7 cellular contexts compared by ENCODE assay signal in the genomic region with DNA sequence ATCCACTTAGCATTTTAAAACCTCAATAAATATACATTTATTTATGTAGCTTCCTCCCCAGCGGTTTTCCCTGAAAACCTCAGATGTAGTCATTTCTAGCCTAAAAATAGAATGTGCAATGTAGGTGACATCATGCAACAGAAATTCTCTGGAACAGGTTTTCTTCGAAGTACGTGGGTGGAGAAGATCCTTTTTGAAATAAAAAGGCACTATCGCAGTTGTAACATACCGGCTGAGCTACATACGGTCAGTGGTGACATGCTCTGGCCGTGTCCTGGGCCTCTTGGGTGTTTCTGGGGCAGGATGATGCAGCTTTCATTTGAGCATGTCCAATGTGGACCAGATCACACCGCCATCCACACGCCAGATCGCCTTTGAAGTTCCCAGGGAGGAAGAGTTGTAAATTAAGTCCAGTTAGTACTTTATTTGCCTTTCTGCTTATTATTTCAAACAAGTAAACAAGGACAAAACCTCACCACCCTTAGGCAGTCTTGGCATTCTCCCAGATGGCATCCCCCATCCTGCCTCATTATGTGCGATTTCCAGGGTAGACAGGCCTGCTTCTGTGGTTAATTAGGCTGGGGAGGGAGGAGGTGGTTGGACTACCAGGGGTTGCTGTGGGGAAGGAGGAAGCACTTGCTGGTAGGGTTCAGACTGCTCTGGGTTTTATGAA.
A peak's percentile ranks its signal among the peaks of the same experiment; 100 is the strongest.
DNase-seq lines count a peak whose midpoint lies in the region; FAIRE-seq and TF ChIP-seq lines count a peak whose summit lies in the region.

No MANE protein-coding gene starts in this region.

- H3K27ac ChIP-seq in mesodermal cell (ENCODE audit: low read depth, low read length, severe bottlenecking): peak overlapping the region; percentile 71

- H3K36me3 Mint-ChIP-seq in activated T-helper 2 cell treated with anti-CD3 and anti-CD28 coated beads, Interferon-gamma antibody, Interleukin-2, Interleukin-4, amounts not matched to agents 10 μg/mL and 5 μg/mL and 100 μg/mL, durations not matched to agents 14 hours and 24 hours and 36 hours (ENCODE audit: low read depth): peaks cover 60% of the 10 kb centered on the region
- no peaks in the 10 kb centered on the region for H3K36me3 Mint-ChIP-seq in immature natural killer cell

- H3K4me3 ChIP-seq in mesodermal cell (ENCODE audit: extremely low read depth, insufficient read depth, low read length, poor library complexity, severe bottlenecking): no peak overlapping the region

- H3K36me3 ChIP-seq in mesodermal cell (ENCODE audit: control insufficient read depth, insufficient read depth, low read length): no peaks in the 10 kb centered on the region

- TF ChIP-seq POLR2A in GM12892 (IDR thresholded peaks at IDR 0.05; ENCODE audit: low read depth, low read length): no peak

- no peaks in the 10 kb centered on the region for H3K9me3 ChIP-seq in mesodermal cell (ENCODE audit: control insufficient read depth, low read length)

- H3K9me3 Mint-ChIP-seq in activated T-helper 2 cell treated with anti-CD3 and anti-CD28 coated beads, Interferon-gamma antibody, Interleukin-2, Interleukin-4, amounts not matched to agents 10 μg/mL and 5 μg/mL and 100 μg/mL, durations not matched to agents 14 hours and 24 hours and 36 hours: no peaks in the 10 kb centered on the region
- H3K9me3 Mint-ChIP-seq in immature natural killer cell: no peaks in the 10 kb centered on the region

- peaks cover 71% of the 10 kb centered on the region for H3K4me1 Mint-ChIP-seq in activated T-helper 2 cell treated with anti-CD3 and anti-CD28 coated beads, Interferon-gamma antibody, Interleukin-2, Interleukin-4, amounts not matched to agents 10 μg/mL and 5 μg/mL and 100 μg/mL, durations not matched to agents 14 hours and 24 hours and 36 hours (ENCODE audit: low read depth)
- peaks cover 4 to 15% of the 10 kb centered on the region in 2 donors for H3K4me1 Mint-ChIP-seq in immature natural killer cell

- WGBS in mesodermal cell (ENCODE audit: insufficient coverage in 2 of 2), 2 experiments: 89 to 97% methylated on average over 6 of the region's 11 CpGs

- FAIRE-seq in GM12892 (lab: Jason Lieb, UNC): peak; percentile 53

- H3K27ac Mint-ChIP-seq in activated T-helper 2 cell treated with anti-CD3 and anti-CD28 coated beads, Interferon-gamma antibody, Interleukin-2, Interleukin-4, amounts not matched to agents 10 μg/mL and 5 μg/mL and 100 μg/mL, durations not matched to agents 14 hours and 24 hours and 36 hours: peak overlapping the region; percentile 99
- H3K27ac Mint-ChIP-seq in immature natural killer cell: no peak overlapping the region

- H3K4me3 Mint-ChIP-seq in activated T-helper 2 cell treated with anti-CD3 and anti-CD28 coated beads, Interferon-gamma antibody, Interleukin-2, Interleukin-4, amounts not matched to agents 10 μg/mL and 5 μg/mL and 100 μg/mL, durations not matched to agents 14 hours and 24 hours and 36 hours (ENCODE audit: low read depth): peak overlapping the region; percentile 66
- H3K4me3 Mint-ChIP-seq in immature natural killer cell: peak overlapping the region in 1 of 5 donors; percentile 5

- DNase-seq in GM12892 (ENCODE audit: insufficient read length) (no peak), NCI-H1417 treated with DMSO at 0.1 percent for 48 hours (lab: John Stamatoyannopoulos, UW) (peak; percentile 67), OCI-M2 (lab: John Stamatoyannopoulos, UW; ENCODE audit: unreplicated experiment) (no peak), immature natural killer cell (no peak), cerebellar nuclear complex (lab: John Stamatoyannopoulos, UW) (no peak)
- peak; percentile 35 for DNase-seq in activated T-helper 2 cell treated with anti-CD3 and anti-CD28 coated beads, Interferon-gamma antibody, Interleukin-2, Interleukin-4, amounts not matched to agents 10 μg/mL and 5 μg/mL and 100 μg/mL, durations not matched to agents 14 hours and 24 hours and 36 hours (ENCODE audit: low spot score)

- peaks cover 17% of the 10 kb centered on the region for H3K4me1 ChIP-seq in mesodermal cell (ENCODE audit: control insufficient read depth, insufficient read depth, low read length, poor library complexity, severe bottlenecking)

- intact Hi-C loops in activated T-helper 2 cell treated with anti-CD3 and anti-CD28 coated beads, Interferon-gamma antibody, Interleukin-2, Interleukin-4, amounts not matched to agents 10 μg/mL and 5 μg/mL and 100 μg/mL, durations not matched to agents 14 hours and 24 hours and 36 hours (cut with micrococcal nuclease): loop anchor here (1.0 to 5.0 kb wide), 7 partner anchors 17 to 157 kb away; a partner anchor contains a TSS

- H3K27me3 Mint-ChIP-seq in activated T-helper 2 cell treated with anti-CD3 and anti-CD28 coated beads, Interferon-gamma antibody, Interleukin-2, Interleukin-4, amounts not matched to agents 10 μg/mL and 5 μg/mL and 100 μg/mL, durations not matched to agents 14 hours and 24 hours and 36 hours (ENCODE audit: low read depth): no peaks in the 10 kb centered on the region
- peaks cover 0 to 10% (median 2%) of the 10 kb centered on the region in 3 donors for H3K27me3 Mint-ChIP-seq in immature natural killer cell (ENCODE audit: low read depth in 3 of 3)

Comparison
In these comparisons a context has a peak if more than half of its experiments do, and no peak if none do; other contexts are left out.
1. DNase-seq: peak in NCI-H1417 treated with DMSO at 0.1 percent for 48 hours (single experiment) and activated T-helper 2 cell treated with anti-CD3 and anti-CD28 coated beads, Interferon-gamma antibody, Interleukin-2, Interleukin-4, amounts not matched to agents 10 μg/mL and 5 μg/mL and 100 μg/mL, durations not matched to agents 14 hours and 24 hours and 36 hours (single experiment); none in GM12892 (single experiment), OCI-M2 (single experiment), immature natural killer cell (0 of 3) and cerebellar nuclear complex (0 of 2).